8 cellular contexts compared by ENCODE assay signal in genomic region chr2:85594715-85595377, GRCh38. TPM values are rescaled to one million over a fixed set of nuclear protein-coding genes. Genes with fewer than 3 reads are reported as not detected.
DNase-seq lines count a peak whose midpoint lies in the region; ATAC-seq and TF ChIP-seq lines count a peak whose summit lies in the region.

No MANE protein-coding gene starts in this region.

- H3K18ac ChIP-seq in trophoblast cell (ENCODE audit: low read length): peak overlapping the region; percentile 57

- H3K27me3 Mint-ChIP-seq in GM23338 (ENCODE audit: insufficient read depth, low read depth, poor library complexity): peaks cover 15% of the 10 kb centered on the region

- H3K9ac ChIP-seq in NT2/D1 (ENCODE audit: insufficient read length, low read depth): peak overlapping the region; percentile 85
- H3K9ac ChIP-seq in trophoblast cell (ENCODE audit: low read length): peak overlapping the region; percentile 88

- H4K91ac ChIP-seq in trophoblast cell (ENCODE audit: low read depth, low read length): peak overlapping the region; percentile 67

- H3K9me3 ChIP-seq in NT2/D1 (ENCODE audit: insufficient read depth, low read length) (no peaks in the 10 kb centered on the region), trophoblast cell (ENCODE audit: insufficient read depth, low read depth, low read length) (peaks cover under 1% of the 10 kb centered on the region)

- H3K27me3 ChIP-seq in GM23338 (ENCODE audit: insufficient read depth) (no peaks in the 10 kb centered on the region), NT2/D1 (ENCODE audit: insufficient read depth, insufficient read length) (no peaks in the 10 kb centered on the region), trophoblast cell (ENCODE audit: insufficient read depth, low read length) (no peaks in the 10 kb centered on the region)

- peak overlapping the region; percentile 41 for H3K14ac ChIP-seq in trophoblast cell (ENCODE audit: low read length)

- H3K27ac Mint-ChIP-seq in GM23338: peak overlapping the region; percentile 96

- H4K12ac ChIP-seq in trophoblast cell (ENCODE audit: low read depth, low read length): peak overlapping the region; percentile 10

- H2BK120ac ChIP-seq in trophoblast cell (ENCODE audit: insufficient read depth, low read length, poor library complexity): peak overlapping the region; percentile 59

- H3K36me3 Mint-ChIP-seq in GM23338 (ENCODE audit: low read depth): peaks cover 7% of the 10 kb centered on the region; the same call in 1 of the 3 replicates

- H3K4me3 ChIP-seq in GM23338: peak overlapping the region; percentile 74
- peak overlapping the region; percentile 91 for H3K4me3 ChIP-seq in NT2/D1 (ENCODE audit: insufficient read length, low read depth)
- peak overlapping the region; percentile 90 for H3K4me3 ChIP-seq in epithelial cell of esophagus (ENCODE audit: low read length)
- H3K4me3 ChIP-seq in trophoblast cell (ENCODE audit: low read depth, low read length): peak overlapping the region; percentile 97

- peak overlapping the region; percentile 86 for H3K4me2 ChIP-seq in GM23338
- H3K4me2 ChIP-seq in trophoblast cell (ENCODE audit: low read length): peak overlapping the region; percentile 80

- H3K4me1 ChIP-seq in GM23338 (ENCODE audit: insufficient read depth) (peaks cover 6% of the 10 kb centered on the region), NT2/D1 (ENCODE audit: insufficient read depth, insufficient read length) (peaks cover 2% of the 10 kb centered on the region), trophoblast cell (ENCODE audit: control insufficient read depth in 1 of 2, insufficient read depth in 2 of 2, low read length in 2 of 2) (peaks cover 2 to 11% of the 10 kb centered on the region in 2 experiments)

- peak overlapping the region; percentile 92 for H3K4me3 Mint-ChIP-seq in GM23338

- peaks cover 7% of the 10 kb centered on the region for H3K79me1 ChIP-seq in trophoblast cell (ENCODE audit: low read length)

- ATAC-seq in GM18499 (IDR thresholded peaks at IDR 0.05; ENCODE audit: insufficient read depth, unreplicated experiment) (peak; percentile 18), GM23338 (peak; percentile 44)

- H3K4me1 Mint-ChIP-seq in GM23338: peaks cover 8% of the 10 kb centered on the region; the same call in 2 of the 3 replicates

- 0 out of 2 replicates have a peak, but pooled peaks cover 5% of the 10 kb centered on the region for H4K20me1 ChIP-seq in GM23338 (replicated peaks; ENCODE audit: insufficient read depth)

- DNase-seq in GM23338 (ENCODE audit: low spot score): no peak
- no peak for DNase-seq in NT2/D1 (ENCODE audit: low read depth, low spot score)
- DNase-seq in epithelial cell of esophagus (ENCODE audit: low read depth): no peak
- DNase-seq in trophoblast cell: no peak
- no peak for DNase-seq in stimulated activated CD4-positive, alpha-beta T cell treated with anti-CD3 and anti-CD28 coated beads, Interleukin-4, amount 100 ng/mL, for 1 hour
- DNase-seq in NCI-H2171 (lab: John Stamatoyannopoulos, UW): no peak
- no peak for DNase-seq in LoVo (ENCODE audit: low spot score)

- H3K27ac ChIP-seq in GM23338 (ENCODE audit: low read depth): peak overlapping the region; percentile 75; the same call in 1 of the 2 replicates
- H3K27ac ChIP-seq in trophoblast cell (ENCODE audit: low read depth, low read length): peak overlapping the region; percentile 65

- H4K8ac ChIP-seq in trophoblast cell (ENCODE audit: low read depth, low read length): peak overlapping the region; percentile 86

- H3F3A ChIP-seq in GM23338 (replicated peaks; ENCODE audit: low read depth): no peaks in the 10 kb centered on the region

- no peak overlapping the region for H2BK12ac ChIP-seq in trophoblast cell (ENCODE audit: low read length)

- H2AFZ ChIP-seq in GM23338 (peak overlapping the region; percentile 11; the same call in 1 of the 2 replicates), trophoblast cell (ENCODE audit: insufficient read depth, low read length, poor library complexity) (peak overlapping the region; percentile 90)

- H3K36me3 ChIP-seq in GM23338 (ENCODE audit: insufficient read depth) (no peaks in the 10 kb centered on the region; the same call in 1 of the 2 replicates), NT2/D1 (ENCODE audit: insufficient read depth, insufficient read length, low read length) (peaks cover 29% of the 10 kb centered on the region), trophoblast cell (ENCODE audit: control insufficient read depth in 1 of 2, insufficient read depth in 2 of 2, low read length in 2 of 2) (peaks cover 27 to 28% of the 10 kb centered on the region in 2 experiments)

- H3K9me2 ChIP-seq in GM23338 (ENCODE audit: insufficient read depth): no peaks in the 10 kb centered on the region

- peak overlapping the region; percentile 45 for H2BK5ac ChIP-seq in trophoblast cell (ENCODE audit: low read depth, low read length, poor library complexity)

- peaks cover 14% of the 10 kb centered on the region for H3K79me2 ChIP-seq in GM23338 (replicated peaks; ENCODE audit: insufficient read depth)
- peaks cover 5% of the 10 kb centered on the region for H3K79me2 ChIP-seq in trophoblast cell (ENCODE audit: control insufficient read depth, insufficient read depth, low read length, poor library complexity)

- WGBS in trophoblast cell (ENCODE audit: extremely low coverage, insufficient coverage, insufficient read length): no CpG with 5 or more reads among the region's 23 CpGs

- no peak for TF ChIP-seq CTCF in GM23338 (conservative IDR thresholded peaks at IDR 0.05; ENCODE audit: low read depth in 2 of 2)
- no peak for TF ChIP-seq CTCF in epithelial cell of esophagus (IDR thresholded peaks at IDR 0.05; ENCODE audit: insufficient read depth, low read depth, low read length, missing control alignments)

- H3K23ac ChIP-seq in trophoblast cell (ENCODE audit: low read length): no peak overlapping the region

- H3K4ac ChIP-seq in trophoblast cell (ENCODE audit: low read depth, low read length): peak overlapping the region; percentile 14

- no peak overlapping the region for H2AK5ac ChIP-seq in trophoblast cell (ENCODE audit: low read length)

- H3K9me3 Mint-ChIP-seq in GM23338: no peaks in the 10 kb centered on the region

TF ChIP-seq in GM23338, 12 proteins besides CTCF, POLR2A, EP300 and RAD21 (continues in another document):
- TF ChIP-seq CREB1 (CRISPR knock-in tag; IDR thresholded peaks at IDR 0.05; ENCODE audit: low read depth) (no peak), ZNF331 (CRISPR knock-in tag; IDR thresholded peaks at IDR 0.05; ENCODE audit: low read depth) (no peak), ETS1 (IDR thresholded peaks at IDR 0.05) (no peak), STAT1 (IDR thresholded peaks at IDR 0.05; ENCODE audit: unreplicated experiment) (no peak), EZH2phosphoT487 (IDR thresholded peaks at IDR 0.05; ENCODE audit: unreplicated experiment) (no peak), NANOG (IDR thresholded peaks at IDR 0.05; ENCODE audit: borderline replicate concordance) (no peak), REST (IDR thresholded peaks at IDR 0.05; ENCODE audit: unreplicated experiment) (no peak), POLR2AphosphoS5 (IDR thresholded peaks at IDR 0.05; ENCODE audit: low read depth) (no peak)

RNA-seq across cellular contexts. Expression of gene RNF181, which starts 0.7 kb away (rescaled TPM):
- 114 and 145 TPM in 2 replicates for total RNA-seq in GM23338 (2014; rRNA removed; shearing (Covaris generic))
- 260 and 276 TPM in 2 replicates for polyA plus RNA-seq in GM23338 (2016; fragmentation: Nextera tagmentation; extraction: Ambion mirVana)
- polyA plus RNA-seq in trophoblast cell (2013): 201 and 212 TPM in 2 replicates

RNA-seq across cellular contexts. Expression of gene TMEM150A, which starts 7.7 kb away (rescaled TPM):
- total RNA-seq in GM23338 (2014; rRNA removed; shearing (Covaris generic)): 10.1 and 16.4 TPM in 2 replicates
- polyA plus RNA-seq in GM23338 (2016; fragmentation: Nextera tagmentation; extraction: Ambion mirVana): 21.4 and 27.9 TPM in 2 replicates
- 10.1 and 10.9 TPM in 2 replicates for polyA plus RNA-seq in trophoblast cell (2013)

RNA-seq across cellular contexts. Expression of gene VAMP5, which starts 10.6 kb away (rescaled TPM):
- 0.87 and 2.6 TPM in 2 replicates for total RNA-seq in GM23338 (2014; rRNA removed; shearing (Covaris generic))
- polyA plus RNA-seq in GM23338 (2016; fragmentation: Nextera tagmentation; extraction: Ambion mirVana): 5.5 and 7.8 TPM in 2 replicates
- polyA plus RNA-seq in trophoblast cell (2013): 9.0 and 9.3 TPM in 2 replicates

RNA-seq across cellular contexts. Expression of gene C2orf68, which starts 17.0 kb away (rescaled TPM):
- total RNA-seq in GM23338 (2014; rRNA removed; shearing (Covaris generic)): 26.8 and 32.4 TPM in 2 replicates
- polyA plus RNA-seq in GM23338 (2016; fragmentation: Nextera tagmentation; extraction: Ambion mirVana): 76.4 and 81.2 TPM in 2 replicates
- polyA plus RNA-seq in trophoblast cell (2013): 35.7 and 37.4 TPM in 2 replicates

RNA-seq across cellular contexts. Expression of gene VAMP8, which starts 17.5 kb away (rescaled TPM):
- total RNA-seq in GM23338 (2014; rRNA removed; shearing (Covaris generic)): 16.3 and 17.4 TPM in 2 replicates
- polyA plus RNA-seq in GM23338 (2016; fragmentation: Nextera tagmentation; extraction: Ambion mirVana): 71.7 and 73.0 TPM in 2 replicates
- 104 and 109 TPM in 2 replicates for polyA plus RNA-seq in trophoblast cell (2013)
